Comparison of ENCODE assay signal across 27 cellular contexts in genomic region chr9:138122676-138123075, GRCh38.
"Had no signal": no experiment of that assay in that cellular context is flagged by ENCODE, and none has a peak within 500 bp of the region (broad histone marks: within the 10 kb centered on the region; RNA-seq: fewer than 3 reads in every experiment).

No MANE protein-coding gene starts in this region.

- H3K9me3 ChIP-seq: lower lobe of right lung, pancreas, prostate gland, suprapubic skin, thoracic aorta, tibial artery, uterus had no signal

- H3K4me3 Mint-ChIP-seq: naive thymus-derived CD8-positive, alpha-beta T cell; nephron; neural crest cell; stimulated activated effector memory CD8-positive, alpha-beta T cell treated with anti-CD3 and anti-CD28 coated beads, Interleukin-12 subunit alpha, Interleukin-12 subunit beta, amount 100 ng/mL, for 72 hours; stimulated activated naive CD8-positive, alpha-beta T cell treated with anti-CD3 and anti-CD28 coated beads, Interleukin-15, Interleukin-2, amounts not matched to agents 100 ng/mL and 50 ng/mL, for 24 hours; type B pancreatic cell had no signal

- H3K27ac Mint-ChIP-seq: nephron; stimulated activated effector memory CD8-positive, alpha-beta T cell treated with anti-CD3 and anti-CD28 coated beads, Interleukin-12 subunit alpha, Interleukin-12 subunit beta, amount 100 ng/mL, for 72 hours; stimulated activated naive CD8-positive, alpha-beta T cell treated with anti-CD3 and anti-CD28 coated beads, Interleukin-15, Interleukin-2, amounts not matched to agents 100 ng/mL and 50 ng/mL, for 24 hours; type B pancreatic cell had no signal

- H3K4me1 ChIP-seq: lower lobe of right lung, pancreas, prostate gland, suprapubic skin, tibial artery, uterus had no signal

- H3K27me3 Mint-ChIP-seq: stimulated activated naive CD8-positive, alpha-beta T cell treated with anti-CD3 and anti-CD28 coated beads, Interleukin-15, Interleukin-2, amounts not matched to agents 100 ng/mL and 50 ng/mL, for 24 hours; type B pancreatic cell had no signal

- H3K36me3 Mint-ChIP-seq: naive thymus-derived CD8-positive, alpha-beta T cell; type B pancreatic cell had no signal

- H3K36me3 ChIP-seq: lower lobe of right lung, pancreas, prostate gland, suprapubic skin, thoracic aorta, tibial artery, uterus had no signal

- H3K4me3 ChIP-seq: lower lobe of right lung, pancreas, prostate gland, skin epidermis, suprapubic skin, thoracic aorta, tibial artery, uterus had no signal

- H3K4me1 Mint-ChIP-seq: naive thymus-derived CD8-positive, alpha-beta T cell; nephron; neural crest cell had no signal

- H3K9me3 Mint-ChIP-seq: naive thymus-derived CD8-positive, alpha-beta T cell; neural crest cell; stimulated activated effector memory CD8-positive, alpha-beta T cell treated with anti-CD3 and anti-CD28 coated beads, Interleukin-12 subunit alpha, Interleukin-12 subunit beta, amount 100 ng/mL, for 72 hours; stimulated activated naive CD8-positive, alpha-beta T cell treated with anti-CD3 and anti-CD28 coated beads, Interleukin-15, Interleukin-2, amounts not matched to agents 100 ng/mL and 50 ng/mL, for 24 hours; type B pancreatic cell had no signal

- H3K27ac ChIP-seq: lower lobe of right lung, pancreas, prostate gland, skin epidermis, suprapubic skin, thoracic aorta, tibial artery, uterus had no signal

- ATAC-seq: left cardiac atrium; left lobe of liver; lower lobe of right lung; naive thymus-derived CD8-positive, alpha-beta T cell; pancreas; right cardiac atrium; sciatic nerve; stimulated activated effector memory CD8-positive, alpha-beta T cell treated with anti-CD3 and anti-CD28 coated beads, Interleukin-12 subunit alpha, Interleukin-12 subunit beta, amount 100 ng/mL, for 72 hours had no signal

- DNase-seq: hypothalamus; islet precursor cell; kidney glomerular epithelial cell; left cardiac atrium; lower lobe of right lung; mammary epithelial cell; mesenchymal stem cell; naive thymus-derived CD8-positive, alpha-beta T cell; nucleus accumbens; pancreas; retina; stimulated activated CD4-positive, alpha-beta T cell treated with anti-CD3 and anti-CD28 coated beads, Interleukin-4, amount 100 ng/mL, for 24 hours; stimulated activated naive CD4-positive, alpha-beta T cell; tibial artery; uterus had no signal

- H3K27me3 ChIP-seq: pancreas, uterus had no signal
